Comparison of ENCODE assay signal across 19 cellular contexts in genomic region chr17:81378941-81379511, GRCh38. TPM values are rescaled to one million over a fixed set of nuclear protein-coding genes. Genes with fewer than 3 reads are reported as not detected.
A peak's percentile ranks its signal among the peaks of the same experiment; 100 is the strongest.
DNase-seq lines count a peak whose midpoint lies in the region; ATAC-seq, FAIRE-seq and TF ChIP-seq lines count a peak whose summit lies in the region.
"Had no signal": no experiment of that assay in that cellular context is flagged by ENCODE, and none has a peak within 500 bp of the region (broad histone marks: within the 10 kb centered on the region; RNA-seq: fewer than 3 reads in every experiment).

No MANE protein-coding gene starts in this region.

- TF ChIP-seq POLR2A in K562 (conservative IDR thresholded peaks at IDR 0.05): no peak

- H3K9ac ChIP-seq in K562 (ENCODE audit: insufficient read depth in 1 of 2, low read depth in 2 of 2, low read length in 2 of 2): peak overlapping the region in 1 of 2 experiments; percentile 9; a peak in 2 of 4 replicates
- no peak overlapping the region for H3K9ac ChIP-seq in kidney (ENCODE audit: low read length in 2 of 2)
- H3K9ac ChIP-seq: KMS-11 had no signal

- CTCF ChIA-PET in K562 (lab: Yijun Ruan, JAX; ENCODE audit: low intra/inter-chr PET ratio): interaction anchor here (0.6 kb wide), 1 partner anchor 10 kb away, joined by 3 read pairs; no protein-coding TSS in a partner anchor

- no peak for TF ChIP-seq EP300 in K562 (IDR thresholded peaks at IDR 0.05; ENCODE audit: low read length)

- H3K9me1 ChIP-seq in K562 (ENCODE audit: control insufficient read depth, insufficient read depth, low read length): no peaks in the 10 kb centered on the region

- POLR2A ChIA-PET in K562 (lab: Yijun Ruan, JAX): interaction anchor here (1.2 kb wide), 1 partner anchor 14 kb away, joined by 6 read pairs; no protein-coding TSS in a partner anchor

- H4K20me1 ChIP-seq in K562 (replicated peaks; ENCODE audit: control insufficient read depth, insufficient read depth, low read length): no peaks in the 10 kb centered on the region

- H3K4me2 ChIP-seq in K562 (ENCODE audit: insufficient read depth, low read length): no peak overlapping the region
- H3K4me2 ChIP-seq: KMS-11 had no signal

- TF ChIP-seq CTCF in K562 (IDR thresholded peaks at IDR 0.05 in 2 of 3, conservative IDR thresholded peaks at IDR 0.05 in 1 of 3; ENCODE audit: insufficient read depth in 2 of 3, low read depth in 1 of 3, low read length in 3 of 3): no peak
- no peak for TF ChIP-seq CTCF in kidney (IDR thresholded peaks at IDR 0.05; ENCODE audit: borderline replicate concordance, extremely low read depth, insufficient read depth)

- intact Hi-C loops in K562 (cut with micrococcal nuclease): no loop called here
- intact Hi-C loops in kidney (cut with DNase I): no loop called here

- H3K36me3 ChIP-seq in K562 (ENCODE audit: control insufficient read depth, insufficient read depth, low read length): no peaks in the 10 kb centered on the region
- H3K36me3 ChIP-seq in kidney (ENCODE audit: control insufficient read depth in 1 of 2, insufficient read depth in 2 of 2, low read length in 2 of 2): no peaks in the 10 kb centered on the region
- H3K36me3 ChIP-seq: sigmoid colon, SJSA1 had no signal

- H3K9me3 ChIP-seq in K562 (replicated peaks; ENCODE audit: control insufficient read depth, insufficient read depth, low read depth, low read length) (no peaks in the 10 kb centered on the region), kidney (ENCODE audit: control insufficient read depth in 1 of 2, low read length in 2 of 2) (no peaks in the 10 kb centered on the region)
- H3K9me3 ChIP-seq: sigmoid colon, SJSA1 had no signal

- H3K4me3 ChIP-seq in K562 (no peak overlapping the region), kidney (ENCODE audit: low read length in 2 of 2) (no peak overlapping the region)
- H3K4me3 ChIP-seq: sigmoid colon, SJSA1 had no signal

- no peak for TF ChIP-seq RAD21 in K562 (CRISPR knock-in tag; conservative IDR thresholded peaks at IDR 0.05 in 1 of 2, IDR thresholded peaks at IDR 0.05 in 1 of 2)

- in situ Hi-C loops in K562 (cut with MboI): no loop called here

- no peaks in the 10 kb centered on the region for H3K27me3 ChIP-seq in K562 (ENCODE audit: control insufficient read depth in 2 of 2, insufficient read depth in 2 of 2, low read length in 2 of 2)
- H3K27me3 ChIP-seq: sigmoid colon had no signal

- no peak for FAIRE-seq in K562 (lab: Jason Lieb, UNC)
- FAIRE-seq in kidney (lab: Jason Lieb, UNC): no peak
- FAIRE-seq: colon, H54 had no signal

- peak; percentile 40 for DNase-seq in NCI-H69 (lab: John Stamatoyannopoulos, UW)
- no peak for DNase-seq in K562 (ENCODE audit: extremely low read depth in 1 of 4, low spot score in 3 of 4)
- peak; percentile 54 for DNase-seq in kidney
- no peak for DNase-seq in substantia nigra (lab: John Stamatoyannopoulos, UW)
- no peak for DNase-seq in GM03348 (ENCODE audit: low spot score)
- DNase-seq in NCI-H2081 (lab: John Stamatoyannopoulos, UW): no peak
- DNase-seq: activated CD4-positive, alpha-beta T cell treated with anti-CD3 and anti-CD28 coated beads, Interleukin-2, amount 10 ng/mL, durations not matched to agents 7 days and 5 days; activated naive CD8-positive, alpha-beta T cell treated with anti-CD3 and anti-CD28 coated beads, Interleukin-2, amount 10 ng/mL, durations not matched to agents 7 days and 5 days; CD8-positive, alpha-beta T cell; left ventricle myocardium superior; MV-4-11; NCI-H1694; NCI-H2227 treated with DMSO at 0.1 percent for 48 hours; sigmoid colon had no signal

- 72% methylated on average over 7 of the region's 11 CpGs for whole genome bisulfite sequencing in K562 (ENCODE audit: insufficient coverage, low coverage, missing lambda C conversion rate)

- no peak for ATAC-seq in K562
- no peak for ATAC-seq in HG03135 (IDR thresholded peaks at IDR 0.05; ENCODE audit: unreplicated experiment)
- ATAC-seq: CD8-positive, alpha-beta T cell; left ventricle myocardium superior had no signal

- H2AFZ ChIP-seq in K562 (ENCODE audit: low read depth, low read length): no peak overlapping the region

- H3K27ac ChIP-seq in K562 (ENCODE audit: extremely low read depth, low read depth, low read length) (no peak overlapping the region), kidney (ENCODE audit: low read depth in 2 of 2, low read length in 2 of 2) (peak overlapping the region; percentile 8 to 32), substantia nigra (ENCODE audit: low read depth, low read length, poor library complexity, severe bottlenecking) (peak overlapping the region; percentile 83)
- H3K27ac ChIP-seq: KMS-11, sigmoid colon, SJSA1 had no signal

- no peaks in the 10 kb centered on the region for H3K79me2 ChIP-seq in K562 (ENCODE audit: control insufficient read depth, insufficient read depth, low read length)

- H3K4me1 ChIP-seq in K562 (replicated peaks in 1 of 2; ENCODE audit: control insufficient read depth in 2 of 2, insufficient read depth in 2 of 2, low read length in 2 of 2): peaks cover 0 to 36% of the 10 kb centered on the region in 2 experiments; a peak in 2 of 5 replicates
- peaks cover 0 to 2% of the 10 kb centered on the region in 2 donors for H3K4me1 ChIP-seq in kidney (ENCODE audit: control insufficient read depth in 1 of 2, insufficient read depth in 1 of 2, low read depth in 1 of 2, low read length in 2 of 2)
- H3K4me1 ChIP-seq: sigmoid colon had no signal

- BruUV-seq in K562 (replicated peaks; lab: Mats Ljungman, UMichigan): no TSS peak

TF ChIP-seq in K562, 482 proteins besides CTCF, POLR2A, EP300 and RAD21:
- TF ChIP-seq ZNF165 (CRISPR knock-in tag; IDR thresholded peaks at IDR 0.05; ENCODE audit: borderline replicate concordance) (no peak), ZFP36 (IDR thresholded peaks at IDR 0.05; ENCODE audit: low read depth, low read length, partially characterized antibody) (no peak), HES1 (IDR thresholded peaks at IDR 0.05; ENCODE audit: low read depth) (no peak), ZNF146 (CRISPR knock-in tag; IDR thresholded peaks at IDR 0.05; ENCODE audit: unreplicated experiment) (no peak), PTTG1 (tag; IDR thresholded peaks at IDR 0.05; ENCODE audit: low read depth) (no peak), FIP1L1 (IDR thresholded peaks at IDR 0.05; ENCODE audit: low read depth, low read length, poor library complexity, severe bottlenecking) (peak; percentile 31)
TF ChIP-seq in K562: peak in this region for 1.

RNA-seq across cellular contexts. Expression of gene BAHCC1, which starts 16.2 kb away (rescaled TPM):
- total RNA-seq in K562 (2011; cell fraction: chromatin; rRNA removed; ENCODE audit: low replicate concordance): 32.5 and 87.9 TPM in 2 replicates
- 48.6 and 57.5 TPM in 2 replicates for total RNA-seq in K562 (2011; cell fraction: nucleolus; rRNA removed)
- total RNA-seq in K562 (2011; cell fraction: nucleoplasm; rRNA removed): 39.0 and 40.6 TPM in 2 replicates
- total RNA-seq in K562 (2014; rRNA removed) (11.1 and 13.9 TPM in 2 replicates), K562 (2014; rRNA removed; fragmentation: Illumina TruSeq; extraction: Trizol) (2.1 and 2.6 TPM in 2 replicates), K562 (2015; rRNA removed; fragmentation: Illumina TruSeq; extraction: Trizol) (5.0 and 6.5 TPM in 2 replicates), K562 (2021) (20.8 and 26.9 TPM in 2 replicates), kidney (20.5 TPM)
- polyA plus RNA-seq in K562 (2011; rRNA removed) (4.4 and 11.8 TPM in 2 replicates), K562 (2014; fragmentation: Illumina TruSeq; extraction: Trizol) (5.5 and 6.8 TPM in 2 replicates), K562 (2014; fragmentation: Nextera tagmentation; extraction: Ambion mirVana) (under 1 TPM; 0.14 to 0.24 TPM), K562 (2014; rRNA removed) (17.2 and 23.3 TPM in 2 replicates), kidney (ENCODE audit: insufficient read depth, low read depth, low replicate concordance) (2.6 TPM)
- polyA plus RNA-seq in K562 (2011; cell fraction: cytosol; rRNA removed): 8.6 and 8.8 TPM in 2 replicates
- 112 and 139 TPM in 2 replicates for polyA plus RNA-seq in K562 (2011; cell fraction: nucleus; rRNA removed)
- polyA plus RNA-seq in K562 (2012): 14.4 and 22.5 TPM in 2 replicates
- 0.72 and 2.7 TPM in 2 replicates for polyA minus RNA-seq in K562 (2011; rRNA and poly(A)+ RNA removed)
- polyA minus RNA-seq in K562 (2011; cell fraction: cytosol; rRNA and poly(A)+ RNA removed): 6.8 and 8.7 TPM in 2 replicates
- 12.7 and 15.3 TPM in 2 replicates for polyA minus RNA-seq in K562 (2011; cell fraction: nucleus; rRNA and poly(A)+ RNA removed)
- total RNA-seq: activated CD4-positive, alpha-beta T cell treated with anti-CD3 and anti-CD28 coated beads, Interleukin-2, amount 10 ng/mL, durations not matched to agents 7 days and 5 days had no signal

Comparison
In these comparisons a context has a peak if more than half of its experiments do, and no peak if none do; other contexts are left out.
1. DNase-seq: peak in NCI-H69 (single experiment) and kidney (single experiment); none in K562 (0 of 4), substantia nigra (0 of 49), GM03348 (single experiment) and NCI-H2081 (0 of 2).